21 cellular contexts compared by ENCODE assay signal in the genomic region with DNA sequence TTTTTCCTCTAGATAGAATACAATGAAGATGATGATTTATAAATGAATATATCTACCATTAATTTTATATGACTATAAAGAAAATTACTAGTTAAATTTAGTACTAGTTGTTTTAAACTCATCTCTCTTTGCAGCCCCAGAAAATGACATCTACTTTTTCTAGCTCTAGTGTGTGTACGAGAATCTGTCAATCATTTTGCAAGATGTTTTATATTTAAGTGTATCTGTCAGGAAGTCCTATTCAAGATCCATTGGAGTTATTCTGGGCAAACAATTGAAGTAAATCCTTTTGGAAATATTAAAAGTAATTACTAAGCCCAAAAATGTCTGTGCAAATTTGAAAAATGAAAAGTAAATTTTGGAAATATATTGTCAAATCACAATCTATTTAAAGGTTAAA.
A peak's percentile ranks its signal among the peaks of the same experiment; 100 is the strongest.
DNase-seq lines count a peak whose midpoint lies in the region; FAIRE-seq and TF ChIP-seq lines count a peak whose summit lies in the region.
"Had no signal": no experiment of that assay in that cellular context is flagged by ENCODE, and none has a peak within 500 bp of the region (broad histone marks: within the 10 kb centered on the region; RNA-seq: fewer than 3 reads in every experiment).

No MANE protein-coding gene starts in this region.

- no peaks in the 10 kb centered on the region for H3K36me3 ChIP-seq in neural cell (ENCODE audit: insufficient read depth, low read length)
- H3K36me3 ChIP-seq: BE2C, BLaER1 had no signal

- TF ChIP-seq RAD21 in neural cell (conservative IDR thresholded peaks at IDR 0.05) = no peak

- H3K9me2 ChIP-seq in neural cell (ENCODE audit: insufficient read depth, low read length) = no peaks in the 10 kb centered on the region

- TF ChIP-seq POLR2A in GM12891 (IDR thresholded peaks at IDR 0.05; ENCODE audit: low read depth, low read length) = no peak

- peak; percentile 77 for TF ChIP-seq EP300 in neural cell (conservative IDR thresholded peaks at IDR 0.05; ENCODE audit: poor library complexity, severe bottlenecking)

- H3K9ac ChIP-seq in neural cell (ENCODE audit: low read length) = no peak overlapping the region
- H3K9ac ChIP-seq: BLaER1 had no signal

- peak overlapping the region; percentile 51 for H3K27ac ChIP-seq in neural cell (ENCODE audit: low read length)
- H3K27ac ChIP-seq: BLaER1 had no signal

- H3K9me3 ChIP-seq in neural cell (ENCODE audit: low read length) = no peaks in the 10 kb centered on the region
- H3K9me3 ChIP-seq: BE2C, BLaER1 had no signal

- H4K20me1 ChIP-seq in neural cell (ENCODE audit: insufficient read depth) = no peaks in the 10 kb centered on the region
- H4K20me1 ChIP-seq: BLaER1 had no signal

- no peaks in the 10 kb centered on the region for H3F3A ChIP-seq in neural cell (ENCODE audit: insufficient read depth, low read length, poor library complexity, severe bottlenecking)

- DNase-seq in frontal cortex (ENCODE audit: low spot score in 2 of 2) = no peak
- no peak for DNase-seq in GM12891 (ENCODE audit: insufficient read length, low spot score)
- DNase-seq in MV-4-11 (lab: John Stamatoyannopoulos, UW) = no peak
- DNase-seq in activated gamma-delta T cell (lab: John Stamatoyannopoulos, UW) = no peak
- DNase-seq: 8988T; ACHN; BE2C; C1 segment of cervical spinal cord; CD4-positive, alpha-beta memory T cell; CD4-positive, CD25-positive, alpha-beta regulatory T cell; CD8-positive, alpha-beta memory T cell; COR-L47; DMS 273 treated with DMSO at 0.1 percent for 48 hours; DMS153; DMS53; DMS79 treated with DMSO at 0.1 percent for 48 hours; GF-D8 had no signal

- peak; percentile 64 for FAIRE-seq in frontal cortex (lab: Jason Lieb, UNC)
- no peak for FAIRE-seq in GM12891 (lab: Jason Lieb, UNC)
- FAIRE-seq: GM12892, GM18507 had no signal

- no peak for TF ChIP-seq CTCF in neural cell (IDR thresholded peaks at IDR 0.05; ENCODE audit: poor library complexity, severe bottlenecking)

- H3K79me2 ChIP-seq in neural cell (replicated peaks; ENCODE audit: insufficient read depth, low read length) = no peaks in the 10 kb centered on the region

- no peak overlapping the region for H2AFZ ChIP-seq in neural cell (ENCODE audit: low read depth, low read length)

- no peak overlapping the region for H3K4me3 ChIP-seq in neural cell (ENCODE audit: low read length)
- H3K4me3 ChIP-seq: BLaER1 had no signal

- H3K27me3 ChIP-seq in neural cell (ENCODE audit: insufficient read depth, low read depth, low read length) = no peaks in the 10 kb centered on the region
- H3K27me3 ChIP-seq: BE2C, BLaER1 had no signal

- H3K4me2 ChIP-seq in neural cell (ENCODE audit: low read length) = no peak overlapping the region
- H3K4me2 ChIP-seq: BLaER1 had no signal

TF ChIP-seq in neural cell, 6 proteins besides CTCF, POLR2A, EP300 and RAD21:
- TF ChIP-seq SMC3 (conservative IDR thresholded peaks at IDR 0.05; ENCODE audit: poor library complexity) (no peak), POLR2AphosphoS5 (IDR thresholded peaks at IDR 0.05) (peak; percentile 28), TAF1 (IDR thresholded peaks at IDR 0.05; ENCODE audit: low read depth) (no peak)
- TF ChIP-seq, protein P1, sequence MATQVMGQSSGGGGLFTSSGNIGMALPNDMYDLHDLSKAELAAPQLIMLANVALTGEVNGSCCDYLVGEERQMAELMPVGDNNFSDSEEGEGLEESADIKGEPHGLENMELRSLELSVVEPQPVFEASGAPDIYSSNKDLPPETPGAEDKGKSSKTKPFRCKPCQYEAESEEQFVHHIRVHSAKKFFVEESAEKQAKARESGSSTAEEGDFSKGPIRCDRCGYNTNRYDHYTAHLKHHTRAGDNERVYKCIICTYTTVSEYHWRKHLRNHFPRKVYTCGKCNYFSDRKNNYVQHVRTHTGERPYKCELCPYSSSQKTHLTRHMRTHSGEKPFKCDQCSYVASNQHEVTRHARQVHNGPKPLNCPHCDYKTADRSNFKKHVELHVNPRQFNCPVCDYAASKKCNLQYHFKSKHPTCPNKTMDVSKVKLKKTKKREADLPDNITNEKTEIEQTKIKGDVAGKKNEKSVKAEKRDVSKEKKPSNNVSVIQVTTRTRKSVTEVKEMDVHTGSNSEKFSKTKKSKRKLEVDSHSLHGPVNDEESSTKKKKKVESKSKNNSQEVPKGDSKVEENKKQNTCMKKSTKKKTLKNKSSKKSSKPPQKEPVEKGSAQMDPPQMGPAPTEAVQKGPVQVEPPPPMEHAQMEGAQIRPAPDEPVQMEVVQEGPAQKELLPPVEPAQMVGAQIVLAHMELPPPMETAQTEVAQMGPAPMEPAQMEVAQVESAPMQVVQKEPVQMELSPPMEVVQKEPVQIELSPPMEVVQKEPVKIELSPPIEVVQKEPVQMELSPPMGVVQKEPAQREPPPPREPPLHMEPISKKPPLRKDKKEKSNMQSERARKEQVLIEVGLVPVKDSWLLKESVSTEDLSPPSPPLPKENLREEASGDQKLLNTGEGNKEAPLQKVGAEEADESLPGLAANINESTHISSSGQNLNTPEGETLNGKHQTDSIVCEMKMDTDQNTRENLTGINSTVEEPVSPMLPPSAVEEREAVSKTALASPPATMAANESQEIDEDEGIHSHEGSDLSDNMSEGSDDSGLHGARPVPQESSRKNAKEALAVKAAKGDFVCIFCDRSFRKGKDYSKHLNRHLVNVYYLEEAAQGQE (IDR thresholded peaks at IDR 0.05; ENCODE audit: borderline replicate concordance) = peak; percentile 70

TF ChIP-seq in GM12891, 5 proteins besides CTCF, POLR2A, EP300 and RAD21:
- TF ChIP-seq POU2F2 (IDR thresholded peaks at IDR 0.05; ENCODE audit: low read depth, low read length) (no peak), SPI1 (IDR thresholded peaks at IDR 0.05; ENCODE audit: low read depth, low read length) (no peak), TAF1 (IDR thresholded peaks at IDR 0.05; ENCODE audit: low read depth, low read length) (no peak), POLR2AphosphoS5 (IDR thresholded peaks at IDR 0.05; ENCODE audit: low read depth, low read length) (no peak), PAX5 (IDR thresholded peaks at IDR 0.05; ENCODE audit: insufficient read depth, low read length, severe bottlenecking) (no peak)
